In genomic region chr19:4909897-4910593, GRCh38 we compare ENCODE assay signal across 8 cellular contexts. TPM values are rescaled to one million over a fixed set of nuclear protein-coding genes. Genes with fewer than 3 reads are reported as not detected.
DNase-seq lines count a peak whose midpoint lies in the region; ATAC-seq and TF ChIP-seq lines count a peak whose summit lies in the region.

No MANE protein-coding gene starts in this region.

- H3K4me3 ChIP-seq in right cardiac atrium (ENCODE audit: low read length) = peak overlapping the region; percentile 98
- H3K4me3 ChIP-seq in psoas muscle = peak overlapping the region; percentile 79

- H3K27ac ChIP-seq in angular gyrus (ENCODE audit: low read depth, low read length) (peak overlapping the region; percentile 66), right cardiac atrium (ENCODE audit: low read length) (no peak overlapping the region), psoas muscle (no peak overlapping the region)

- H3K36me3 ChIP-seq in psoas muscle (ENCODE audit: insufficient read depth in 1 of 2, low read depth in 1 of 2) = no peaks in the 10 kb centered on the region

- DNase-seq in NCI-H1930 (lab: John Stamatoyannopoulos, UW) (peak; percentile 85), T-helper 2 cell (peak; percentile 86 to 97 (median 91)), right cardiac atrium (peak; percentile 93 to 98 (median 96)), psoas muscle (peak; percentile 93 to 96), ureter (ENCODE audit: low spot score) (peak; percentile 89)

- under 1% methylated on average over 85 of the region's 85 CpGs for WGBS in right cardiac atrium
- 0 to 1% (median 0%) methylated on average over 39 to 85 of the region's 85 CpGs for WGBS in psoas muscle, 3 donors

- TF ChIP-seq POLR2A in GM10847 (IDR thresholded peaks at IDR 0.05; ENCODE audit: extremely low read depth, insufficient read length) = peak; percentile 12

- no peak for TF ChIP-seq CTCF in psoas muscle (IDR thresholded peaks at IDR 0.05)

- intact Hi-C loops in right cardiac atrium (cut with DNase I) = loop anchor here in 3 of 4 donors (5.0 to 10.0 kb wide), 4 partner anchors 33 to 103 kb away; no protein-coding TSS in a partner anchor
- intact Hi-C loops in psoas muscle (cut with DNase I) = loop anchor here (1.0 to 10.0 kb wide), 6 partner anchors 36 to 175 kb away; no protein-coding TSS in a partner anchor

- no peaks in the 10 kb centered on the region for H3K4me1 ChIP-seq in right cardiac atrium (ENCODE audit: control insufficient read depth, insufficient read depth, low read length)
- peaks cover 19% of the 10 kb centered on the region for H3K4me1 ChIP-seq in psoas muscle

- H3K9me3 ChIP-seq in right cardiac atrium (ENCODE audit: control insufficient read depth, low read length) (no peaks in the 10 kb centered on the region), psoas muscle (no peaks in the 10 kb centered on the region)

- peak; percentile 64 for ATAC-seq in HG02884 (IDR thresholded peaks at IDR 0.05; ENCODE audit: unreplicated experiment)
- ATAC-seq in right cardiac atrium = peak; percentile 94 to 97
- peak; percentile 87 to 95 (median 91) for ATAC-seq in psoas muscle

- H3K27me3 ChIP-seq in right cardiac atrium (ENCODE audit: control insufficient read depth, insufficient read depth) (no peaks in the 10 kb centered on the region), psoas muscle (ENCODE audit: insufficient read depth in 3 of 3, low read length in 2 of 3) (no peaks in the 10 kb centered on the region)

RNA-seq across cellular contexts. Expression of gene UHRF1, which starts 0.7 kb away (rescaled TPM):
- total RNA-seq in right cardiac atrium = 1 to 10 TPM in 1 of 4 donors, under 1 TPM in 3; 0.45 to 2.3 (median 0.94) TPM
- 0.18 TPM for polyA plus RNA-seq in right cardiac atrium
- total RNA-seq in psoas muscle = 1 to 10 TPM in 1 of 4 donors, under 1 TPM in 3; 0.17 to 1.8 (median 0.43) TPM
- 1 to 10 TPM in 1 of 3 donors, under 1 TPM in 2; 0.22 to 1.9 (median 0.27) TPM for polyA plus RNA-seq in psoas muscle
- total RNA-seq in ureter = 1.9 TPM

RNA-seq across cellular contexts. Expression of gene ARRDC5, which starts 7.3 kb away (rescaled TPM):
- total RNA-seq in right cardiac atrium (under 1 TPM in 1 of 4 donors, not detected in 3; 0.15 TPM), psoas muscle (not detected), ureter (1.1 TPM)
- polyA plus RNA-seq in right cardiac atrium (0.07 TPM), psoas muscle (not detected)

RNA-seq across cellular contexts. Expression of gene PLIN3, which starts 42.6 kb away (rescaled TPM):
- total RNA-seq in right cardiac atrium = 10 to 100 TPM; 26.5 to 32.2 (median 28.5) TPM
- 16.9 TPM for polyA plus RNA-seq in right cardiac atrium
- 100 to 1,000 TPM in 2 of 4 donors, 10 to 100 TPM in 2; 67.2 to 251 (median 90.0) TPM for total RNA-seq in psoas muscle
- polyA plus RNA-seq in psoas muscle = 100 to 1,000 TPM in 2 of 3 donors, 10 to 100 TPM in 1; 75.3 to 309 (median 142) TPM
- total RNA-seq in ureter = 35.7 TPM

RNA-seq across cellular contexts. Expression of gene KDM4B, which starts 58.9 kb away (rescaled TPM):
- 10 to 100 TPM; 23.9 to 37.5 (median 30.8) TPM for total RNA-seq in right cardiac atrium
- 18.8 TPM for polyA plus RNA-seq in right cardiac atrium
- 10 to 100 TPM; 22.9 to 45.9 (median 37.8) TPM for total RNA-seq in psoas muscle
- 10 to 100 TPM in 2 of 3 donors, 1 to 10 TPM in 1; 9.3 to 29.5 (median 19.9) TPM for polyA plus RNA-seq in psoas muscle
- 58.3 TPM for total RNA-seq in ureter
